ENCODE assay signal across 2 cellular contexts in genomic region chr17:15263206-15263579, GRCh38.
TF ChIP-seq lines count a peak whose summit lies in the region.

No MANE protein-coding gene starts in this region.

TF ChIP-seq in IMR-90, 13 proteins besides CTCF, POLR2A, EP300 and RAD21:
- TF ChIP-seq MAZ (IDR thresholded peaks at IDR 0.05; ENCODE audit: borderline replicate concordance, low read depth, low read length) (peak; percentile 61; the same call in 1 of the 2 replicates), BHLHE40 (IDR thresholded peaks at IDR 0.05; ENCODE audit: low read depth, low read length) (peak; percentile 96), MAFK (IDR thresholded peaks at IDR 0.05; ENCODE audit: low read depth, low read length) (no peak), RCOR1 (IDR thresholded peaks at IDR 0.05; ENCODE audit: insufficient replicate concordance, low read length) (no peak), FOS (IDR thresholded peaks at IDR 0.05; ENCODE audit: low read depth, low read length) (no peak), MXI1 (IDR thresholded peaks at IDR 0.05; ENCODE audit: borderline replicate concordance, low read depth, low read length) (0 out of 2 replicates have a peak, but pooled peaks have one; percentile 51)

TF ChIP-seq in H1, 55 proteins besides CTCF, POLR2A, EP300 and RAD21:
- TF ChIP-seq BACH1 (IDR thresholded peaks at IDR 0.05; ENCODE audit: low read length) (no peak), RXRA (IDR thresholded peaks at IDR 0.05; ENCODE audit: insufficient read depth, low read depth, low read length) (no peak), CBX8 (IDR thresholded peaks at IDR 0.05; ENCODE audit: borderline replicate concordance, low read depth, low read length) (no peak), MAX (IDR thresholded peaks at IDR 0.05) (peak; percentile 9; the same call in 1 of the 2 replicates), TEAD4 (IDR thresholded peaks at IDR 0.05; ENCODE audit: low read depth, low read length) (peak; percentile 54), PHF8 (conservative IDR thresholded peaks at IDR 0.05; ENCODE audit: low read depth, low read length) (0 out of 2 replicates have a peak, but pooled peaks have one; percentile 36), RBBP5 (IDR thresholded peaks at IDR 0.05; ENCODE audit: borderline replicate concordance, low read depth, low read length) (0 out of 2 replicates have a peak, but pooled peaks have one; percentile 5), KDM4A (IDR thresholded peaks at IDR 0.05; ENCODE audit: low read depth, low read length, severe bottlenecking) (peak; percentile 56), HDAC6 (IDR thresholded peaks at IDR 0.05; ENCODE audit: low read depth, low read length) (no peak), YY1 (IDR thresholded peaks at IDR 0.05; ENCODE audit: low read depth, low read length) (no peak), KDM1A (IDR thresholded peaks at IDR 0.05; ENCODE audit: borderline replicate concordance, low read length) (no peak), E2F6 (IDR thresholded peaks at IDR 0.05) (no peak), KDM5A (IDR thresholded peaks at IDR 0.05; ENCODE audit: low read length) (no peak), TBP (IDR thresholded peaks at IDR 0.05; ENCODE audit: low read depth, low read length) (0 out of 2 replicates have a peak, but pooled peaks have one; percentile 13), SAP30 (IDR thresholded peaks at IDR 0.05; ENCODE audit: insufficient read depth, insufficient replicate concordance, low read length) (no peak), SUZ12 (IDR thresholded peaks at IDR 0.05; ENCODE audit: low read length) (no peak), ATF3 (IDR thresholded peaks at IDR 0.05; ENCODE audit: insufficient read depth, low read depth, low read length) (no peak), ATF2 (IDR thresholded peaks at IDR 0.05; ENCODE audit: low read length) (no peak)
